ENCODE assay signal across 22 cellular contexts in genomic region chr11:86674965-86675364, GRCh38. TPM values are rescaled to one million over a fixed set of nuclear protein-coding genes. Genes with fewer than 3 reads are reported as not detected.
A peak's percentile ranks its signal among the peaks of the same experiment; 100 is the strongest.
DNase-seq lines count a peak whose midpoint lies in the region; ATAC-seq and TF ChIP-seq lines count a peak whose summit lies in the region.
"Had no signal": no experiment of that assay in that cellular context is flagged by ENCODE, and none has a peak within 500 bp of the region (broad histone marks: within the 10 kb centered on the region; RNA-seq: fewer than 3 reads in every experiment).

No MANE protein-coding gene starts in this region.

- H3K27me3 Mint-ChIP-seq in chondrocyte (ENCODE audit: low read depth) = no peaks in the 10 kb centered on the region

- peaks cover 22 to 49% of the 10 kb centered on the region in 2 donors for H3K4me1 ChIP-seq in gastrocnemius medialis

- in situ Hi-C loops in gastrocnemius medialis (cut with MboI; ENCODE audit: low sequenced_read_pairs in 4 of 4) = loop anchor here in 3 of 4 donors (10.0 kb wide), 3 partner anchors 120 to 140 kb away; partner anchors contain the start of gene PRSS23 (in 1 of the 3)

- TF ChIP-seq CTCF in chondrocyte (IDR thresholded peaks at IDR 0.05) = no peak
- no peak for TF ChIP-seq CTCF in gastrocnemius medialis (IDR thresholded peaks at IDR 0.05 in 4 of 5, conservative IDR thresholded peaks at IDR 0.05 in 1 of 5)

- H3K4me1 Mint-ChIP-seq in chondrocyte (ENCODE audit: low read depth) = peaks cover 54% of the 10 kb centered on the region

- TF ChIP-seq POLR2A in gastrocnemius medialis (IDR thresholded peaks at IDR 0.05) = no peak

- intact Hi-C loops in gastrocnemius medialis (cut with DNase I; ENCODE audit: low total_unique reads) = loop anchor here (5.0 to 10.0 kb wide), 4 partner anchors 48 to 1048 kb away; partner anchors contain the start of genes DLG2, EED and TMEM126B

- H3K27ac ChIP-seq in gastrocnemius medialis = peak overlapping the region in 3 of 4 donors; percentile 26 to 98 (median 95)
- H3K27ac ChIP-seq: ovary, right lobe of liver, SJSA1 had no signal

- no peaks in the 10 kb centered on the region for H3K36me3 ChIP-seq in gastrocnemius medialis
- H3K36me3 ChIP-seq: ovary, right lobe of liver, SJSA1 had no signal

- peak overlapping the region; percentile 86 for H3K27ac Mint-ChIP-seq in chondrocyte (ENCODE audit: unreplicated experiment)
- H3K27ac Mint-ChIP-seq: activated naive CD4-positive, alpha-beta T cell treated with anti-CD3 and anti-CD28 coated beads, Interleukin-2, amount 50 U/mL, for 72 hours; activated T-helper 1 cell treated with anti-CD3 and anti-CD28 coated beads, Interleukin-12 subunit alpha, Interleukin-12 subunit beta, Interleukin-2, Interleukin-4 antibody, amounts not matched to agents 30 ng/mL and 10 ng/mL and 1 ng/mL, durations not matched to agents 14 hours and 24 hours and 36 hours; H9; naive thymus-derived CD8-positive, alpha-beta T cell; T-helper 2 cell treated with Interferon-gamma antibody and Interleukin-4, amounts not matched to agents 5 μg/mL and 100 μg/mL, for 36 hours had no signal

- H3K4me3 Mint-ChIP-seq in chondrocyte (ENCODE audit: unreplicated experiment) = no peak overlapping the region
- H3K4me3 Mint-ChIP-seq: activated T-helper 1 cell treated with anti-CD3 and anti-CD28 coated beads, Interleukin-12 subunit alpha, Interleukin-12 subunit beta, Interleukin-2, Interleukin-4 antibody, amounts not matched to agents 30 ng/mL and 10 ng/mL and 1 ng/mL, durations not matched to agents 14 hours and 24 hours and 36 hours; H9; naive thymus-derived CD8-positive, alpha-beta T cell; T-helper 2 cell treated with Interferon-gamma antibody and Interleukin-4, amounts not matched to agents 5 μg/mL and 100 μg/mL, for 36 hours had no signal

- no peaks in the 10 kb centered on the region for H3K27me3 ChIP-seq in gastrocnemius medialis
- H3K27me3 ChIP-seq: ovary, right lobe of liver, SJSA1 had no signal

- DNase-seq in GF-D8 (lab: John Stamatoyannopoulos, UW) (peak; percentile 72), NOMO-1 treated with dmso at 0.1 percent for 144 hours (lab: John Stamatoyannopoulos, UW; ENCODE audit: unreplicated experiment) (peak; percentile 51), chondrocyte (ENCODE audit: low spot score) (no peak), gastrocnemius medialis (no peak), NCI-H2029 treated with DMSO at 0.1 percent for 48 hours (lab: John Stamatoyannopoulos, UW) (no peak)
- DNase-seq in activated CD4-positive, alpha-beta T cell treated with anti-CD3 and anti-CD28 coated beads, Interleukin-2, amount 50 U/mL, for 4 hours = no peak
- DNase-seq: activated CD4-positive, CD25-positive, alpha-beta regulatory T cell treated with anti-CD3 and anti-CD28 coated beads, Interleukin-2, amount 50 U/mL, for 72 hours; DND-41; H9; mesendoderm; naive thymus-derived CD8-positive, alpha-beta T cell; NCI-H146; NCI-H2171; NCI-H524 treated with DMSO at 0.1 percent for 48 hours; ovary; right lobe of liver; stimulated activated CD4-positive, alpha-beta T cell treated with anti-CD3 and anti-CD28 coated beads, Interleukin-15, amount 100 ng/mL, for 24 hours had no signal

- H3K4me3 ChIP-seq in gastrocnemius medialis = no peak overlapping the region
- H3K4me3 ChIP-seq: ovary, right lobe of liver, SJSA1 had no signal

- H3K9me3 ChIP-seq in gastrocnemius medialis = no peaks in the 10 kb centered on the region
- H3K9me3 ChIP-seq: ovary, right lobe of liver, SJSA1 had no signal

- ATAC-seq in gastrocnemius medialis (no peak), GM21447 (IDR thresholded peaks at IDR 0.05; ENCODE audit: unreplicated experiment) (no peak)
- ATAC-seq: activated naive CD4-positive, alpha-beta T cell treated with anti-CD3 and anti-CD28 coated beads, Interleukin-2, amount 50 U/mL, for 72 hours; naive thymus-derived CD8-positive, alpha-beta T cell; right lobe of liver had no signal

- H3K9me3 Mint-ChIP-seq in chondrocyte (ENCODE audit: low read depth) = no peaks in the 10 kb centered on the region
- H3K9me3 Mint-ChIP-seq: activated naive CD4-positive, alpha-beta T cell treated with anti-CD3 and anti-CD28 coated beads, Interleukin-2, amount 50 U/mL, for 72 hours; activated T-helper 1 cell treated with anti-CD3 and anti-CD28 coated beads, Interleukin-12 subunit alpha, Interleukin-12 subunit beta, Interleukin-2, Interleukin-4 antibody, amounts not matched to agents 30 ng/mL and 10 ng/mL and 1 ng/mL, durations not matched to agents 14 hours and 24 hours and 36 hours; H9; T-helper 2 cell treated with Interferon-gamma antibody and Interleukin-4, amounts not matched to agents 5 μg/mL and 100 μg/mL, for 36 hours had no signal

- no peaks in the 10 kb centered on the region for H3K36me3 Mint-ChIP-seq in chondrocyte (ENCODE audit: low read depth)
- H3K36me3 Mint-ChIP-seq: naive thymus-derived CD8-positive, alpha-beta T cell had no signal

RNA-seq across cellular contexts. Expression of gene ME3, which starts 2.5 kb away (rescaled TPM):
- total RNA-seq in chondrocyte (10.8 to 14.6 TPM (median 14.2 TPM) in 3 replicates), gastrocnemius medialis (10 to 100 TPM in 3 of 4 donors, 1 to 10 TPM in 1; 4.2 to 17.0 (median 15.7) TPM)

Comparison
In these comparisons a context has a peak if more than half of its experiments do, and no peak if none do; other contexts are left out.
1. DNase-seq: peak in GF-D8 (single experiment) and NOMO-1 treated with dmso at 0.1 percent for 144 hours (single experiment); none in chondrocyte (single experiment), gastrocnemius medialis (0 of 2), NCI-H2029 treated with DMSO at 0.1 percent for 48 hours (single experiment) and activated CD4-positive, alpha-beta T cell treated with anti-CD3 and anti-CD28 coated beads, Interleukin-2, amount 50 U/mL, for 4 hours (0 of 2).